ENCODE assay signal across 11 cellular contexts in genomic region chr11:26556582-26556981, GRCh38.
"Had no signal": no experiment of that assay in that cellular context is flagged by ENCODE, and none has a peak within 500 bp of the region (broad histone marks: within the 10 kb centered on the region; RNA-seq: fewer than 3 reads in every experiment).

No MANE protein-coding gene starts in this region.

- H3K4me3 ChIP-seq: adrenal gland, pancreas, tibial artery had no signal

- DNase-seq: activated CD4-positive, alpha-beta T cell treated with anti-CD3 and anti-CD28 coated beads, Interleukin-2, amount 50 U/mL, for 4 hours; activated CD4-positive, CD25-positive, alpha-beta regulatory T cell treated with anti-CD3 and anti-CD28 coated beads, Interleukin-2, amount 50 U/mL, for 72 hours; activated naive CD4-positive, alpha-beta T cell treated with anti-CD3 and anti-CD28 coated beads, Interleukin-2, amount 50 U/mL, for 16 hours; activated T-cell treated with anti-CD3 and anti-CD28 coated beads, Interleukin-2, amount 50 U/mL, for 1 hour; adrenal gland; effector memory CD8-positive, alpha-beta T cell; left ventricle myocardium superior; pancreas; retina; SW 1271; tibial artery had no signal

- FAIRE-seq: pancreas had no signal

- H3K27me3 ChIP-seq: adrenal gland, pancreas, tibial artery had no signal

- H3K27ac ChIP-seq: adrenal gland, tibial artery had no signal

- H3K9me3 ChIP-seq: adrenal gland, pancreas, tibial artery had no signal

- ATAC-seq: effector memory CD8-positive, alpha-beta T cell; left ventricle myocardium superior had no signal

- H3K36me3 ChIP-seq: adrenal gland, pancreas, tibial artery had no signal

- H3K4me1 ChIP-seq: adrenal gland, pancreas, tibial artery had no signal
